11 cellular contexts compared by ENCODE assay signal in genomic region chr12:100795193-100796179, GRCh38. TPM values are rescaled to one million over a fixed set of nuclear protein-coding genes. Genes with fewer than 3 reads are reported as not detected.
DNase-seq lines count a peak whose midpoint lies in the region; ATAC-seq and TF ChIP-seq lines count a peak whose summit lies in the region.
"Had no signal": no experiment of that assay in that cellular context is flagged by ENCODE, and none has a peak within 500 bp of the region (broad histone marks: within the 10 kb centered on the region; RNA-seq: fewer than 3 reads in every experiment).

No MANE protein-coding gene starts in this region.

- no peaks in the 10 kb centered on the region for H3K36me3 Mint-ChIP-seq in nephron progenitor cell (ENCODE audit: low read depth)

- H3K9me3 Mint-ChIP-seq in nephron progenitor cell: no peaks in the 10 kb centered on the region

- no peaks in the 10 kb centered on the region for H3K36me3 ChIP-seq in aorta (ENCODE audit: control insufficient read depth in 1 of 2, insufficient read depth in 2 of 2, low read length in 1 of 2)

- H3K27ac Mint-ChIP-seq in nephron progenitor cell: no peak overlapping the region
- H3K27ac Mint-ChIP-seq: HFFc6 had no signal

- TF ChIP-seq CTCF in dorsolateral prefrontal cortex (IDR thresholded peaks at IDR 0.05 in 54 of 56, conservative IDR thresholded peaks at IDR 0.05 in 2 of 56; ENCODE audit: low read depth in 1 of 56, partially characterized antibody in 56 of 56): no peak
- TF ChIP-seq CTCF in nephron progenitor cell (IDR thresholded peaks at IDR 0.05): no peak

- H3K4me1 ChIP-seq in aorta (ENCODE audit: control insufficient read depth in 1 of 2, insufficient read depth in 2 of 2, low read length in 2 of 2): no peaks in the 10 kb centered on the region
- H3K4me1 ChIP-seq: parathyroid adenoma had no signal

- H3K4me3 ChIP-seq in dorsolateral prefrontal cortex (peak overlapping the region; percentile 44 to 87 (median 69)), aorta (ENCODE audit: low read length in 2 of 2) (no peak overlapping the region)

- H3K4me1 Mint-ChIP-seq in nephron progenitor cell: peaks cover 21% of the 10 kb centered on the region

- DNase-seq in NCI-H748 (lab: John Stamatoyannopoulos, UW; ENCODE audit: unreplicated experiment): peak; percentile 51
- no peak for DNase-seq in NCI-H748 treated with DMSO at 0.1 percent for 48 hours (lab: John Stamatoyannopoulos, UW)
- DNase-seq in dorsolateral prefrontal cortex: peak in 5 of 10 donors; percentile 10 to 46 (median 29)
- no peak for DNase-seq in nephron progenitor cell
- DNase-seq in aorta: no peak
- DNase-seq in iPS-NIHi7 (ENCODE audit: extremely low spot score): no peak
- DNase-seq in stimulated activated CD4-positive, alpha-beta T cell treated with anti-CD3 and anti-CD28 coated beads, Interleukin-4, amount 100 ng/mL, for 24 hours: no peak
- DNase-seq: HFFc6, NCI-H510A had no signal

- H3K27me3 Mint-ChIP-seq in nephron progenitor cell (ENCODE audit: low read depth, poor library complexity): peaks cover 24% of the 10 kb centered on the region

- intact Hi-C loops in dorsolateral prefrontal cortex (cut with DNase I) (loop anchor here (2.0 to 10.0 kb wide), 2 partner anchors 55 to 119 kb away; no protein-coding TSS in a partner anchor), aorta (cut with DNase I) (no loop called here)

- H3K27ac ChIP-seq in dorsolateral prefrontal cortex (peak overlapping the region; percentile 1 to 97 (median 91)), aorta (ENCODE audit: low read depth in 1 of 2, low read length in 2 of 2) (no peak overlapping the region)
- H3K27ac ChIP-seq: parathyroid adenoma had no signal

- H3K27me3 ChIP-seq in dorsolateral prefrontal cortex (no peaks in the 10 kb centered on the region), aorta (ENCODE audit: control insufficient read depth in 1 of 2, insufficient read depth in 2 of 2, low read length in 1 of 2) (no peaks in the 10 kb centered on the region)

- peak overlapping the region; percentile 64 for H3K4me3 Mint-ChIP-seq in nephron progenitor cell
- H3K4me3 Mint-ChIP-seq: HFFc6 had no signal

- WGBS in aorta, 2 donors: 32 to 34% methylated on average over 15 of the region's 15 CpGs

- no peaks in the 10 kb centered on the region for H3K9me3 ChIP-seq in aorta (ENCODE audit: control insufficient read depth, low read length)

- peak; percentile 42 for ATAC-seq in aorta (ENCODE audit: low FRiP score)
- no peak for ATAC-seq in HG02840 (IDR thresholded peaks at IDR 0.05; ENCODE audit: low FRiP score, unreplicated experiment)

RNA-seq across cellular contexts. Expression of gene ANO4, which starts 0.9 kb away (rescaled TPM):
- total RNA-seq in dorsolateral prefrontal cortex: 10 to 100 TPM; 23.4 to 77.0 (median 37.6) TPM
- under 1 TPM; 0.32 to 0.42 TPM for total RNA-seq in aorta
- polyA plus RNA-seq in aorta: not detected
- total RNA-seq: HFFc6 had no signal

Comparison
In these comparisons a context has a peak if more than half of its experiments do, and no peak if none do; other contexts are left out.
1. H3K27ac ChIP-seq: peak in dorsolateral prefrontal cortex (59 of 59); none in aorta (0 of 2).
2. H3K4me3 ChIP-seq: peak in dorsolateral prefrontal cortex (59 of 59); none in aorta (0 of 2).
3. RNA of gene ANO4, which starts 0.9 kb away (total RNA-seq): 23.4 to 77.0 TPM in dorsolateral prefrontal cortex; 0.32 to 0.42 TPM in aorta; every median in the first group is over 10 times any median in the second.
4. intact Hi-C loops: an anchor here in dorsolateral prefrontal cortex (2.0 to 10.0 kb wide); none called in aorta.